27 cellular contexts compared by ENCODE assay signal in genomic region chr22:49413551-49413950, GRCh38.
A peak's percentile ranks its signal among the peaks of the same experiment; 100 is the strongest.
DNase-seq lines count a peak whose midpoint lies in the region; ATAC-seq lines count a peak whose summit lies in the region.
"Had no signal": no experiment of that assay in that cellular context is flagged by ENCODE, and none has a peak within 500 bp of the region (broad histone marks: within the 10 kb centered on the region; RNA-seq: fewer than 3 reads in every experiment).

No MANE protein-coding gene starts in this region.

- no peak overlapping the region for H4K8ac ChIP-seq in neuronal stem cell (ENCODE audit: low read depth, low read length)

- H3K4ac ChIP-seq in neuronal stem cell (ENCODE audit: low read length) = no peak overlapping the region

- no peak overlapping the region for H3K4me3 ChIP-seq in neuronal stem cell (ENCODE audit: low read length in 2 of 2)
- H3K4me3 ChIP-seq: PC-9 had no signal

- no peak overlapping the region for H2AK5ac ChIP-seq in neuronal stem cell (ENCODE audit: low read depth, low read length)

- H3K23ac ChIP-seq in neuronal stem cell (ENCODE audit: low read depth, low read length, poor library complexity) = no peak overlapping the region

- H3K27ac ChIP-seq in neuronal stem cell (replicated peaks; ENCODE audit: low read length) = no peak overlapping the region
- H3K27ac ChIP-seq: 22Rv1, HL-60, PC-9 had no signal

- H4K91ac ChIP-seq in neuronal stem cell (ENCODE audit: low read depth, low read length, poor library complexity) = no peak overlapping the region

- H2BK15ac ChIP-seq in neuronal stem cell (ENCODE audit: low read length) = no peak overlapping the region

- peak; percentile 43 for DNase-seq in activated effector memory CD4-positive, alpha-beta T cell treated with anti-CD3 and anti-CD28 coated beads, Interleukin-2, amount 50 U/mL, for 16 hours
- DNase-seq in activated effector memory CD4-positive, alpha-beta T cell treated with Interleukin-2 at 50 U/mL for 16 hours = no peak
- peak; percentile 39 for DNase-seq in ecto neural progenitor cell (ENCODE audit: low spot score)
- no peak for DNase-seq in neuronal stem cell (ENCODE audit: low spot score)
- DNase-seq in SK-N-DZ (ENCODE audit: low spot score) = no peak
- no peak for DNase-seq in foreskin melanocyte
- DNase-seq in NCI-H2107 (lab: John Stamatoyannopoulos, UW) = no peak
- DNase-seq: AML-193; C1 segment of cervical spinal cord; CD8-positive, alpha-beta T cell; DMS53; EL; HFFc6; KBM-7; NCI-H1092 treated with DMSO at 0.1 percent for 48 hours; NCI-H1436 treated with DMSO at 0.1 percent for 48 hours; NCI-H2029; NCI-H226; NCI-H510A treated with DMSO at 0.1 percent for 48 hours; NCI-H748 treated with DMSO at 0.1 percent for 48 hours; PC-9; SIG-M5 had no signal

- H3K14ac ChIP-seq in neuronal stem cell (ENCODE audit: low read length) = no peak overlapping the region

- no peak overlapping the region for H3K9ac ChIP-seq in neuronal stem cell (ENCODE audit: low read depth, low read length, poor library complexity)

- ATAC-seq in HG03469 (IDR thresholded peaks at IDR 0.05; ENCODE audit: unreplicated experiment) = no peak
- ATAC-seq: CD8-positive, alpha-beta T cell; HepG2; SK-N-SH treated with all-trans-retinoic acid at 6 μM for 48 hours had no signal

- peaks cover 0 to 4% of the 10 kb centered on the region in 2 donors for H3K4me1 ChIP-seq in neuronal stem cell (ENCODE audit: control insufficient read depth in 2 of 2, insufficient read depth in 1 of 2, low read depth in 1 of 2, low read length in 2 of 2)

- H3K18ac ChIP-seq in neuronal stem cell (ENCODE audit: low read length) = peak overlapping the region; percentile 53

- no peak overlapping the region for H2BK120ac ChIP-seq in neuronal stem cell (ENCODE audit: low read depth, low read length)

- H2BK5ac ChIP-seq in neuronal stem cell (ENCODE audit: low read length) = no peak overlapping the region

- no peaks in the 10 kb centered on the region for H3K36me3 ChIP-seq in neuronal stem cell (replicated peaks in 1 of 2; ENCODE audit: control insufficient read depth in 2 of 2, insufficient read depth in 2 of 2, low read length in 2 of 2)

- H3K9me3 ChIP-seq in neuronal stem cell (replicated peaks in 1 of 2; ENCODE audit: control insufficient read depth in 2 of 2, insufficient read depth in 1 of 2, low read depth in 1 of 2, low read length in 2 of 2) = no peaks in the 10 kb centered on the region

- no peak overlapping the region for H2AFZ ChIP-seq in neuronal stem cell (ENCODE audit: low read length)
- H2AFZ ChIP-seq: PC-9 had no signal

- no peak overlapping the region for H2BK12ac ChIP-seq in neuronal stem cell (ENCODE audit: low read length)

- no peaks in the 10 kb centered on the region for H3K79me1 ChIP-seq in neuronal stem cell (ENCODE audit: low read depth, low read length)

- no CpG with 5 or more reads among the region's 9 CpGs for WGBS in neuronal stem cell (ENCODE audit: extremely low coverage in 2 of 2, insufficient read length in 2 of 2, insufficient replicate concordance in 1 of 2), 2 donors

- H3K27me3 ChIP-seq in neuronal stem cell (ENCODE audit: control insufficient read depth in 3 of 3, insufficient read depth in 3 of 3, low read depth in 1 of 3, low read length in 3 of 3) = no peaks in the 10 kb centered on the region

- no peak overlapping the region for H3K4me2 ChIP-seq in neuronal stem cell (ENCODE audit: insufficient read depth, low read length, poor library complexity, severe bottlenecking)
- H3K4me2 ChIP-seq: PC-9 had no signal

Comparison
In these comparisons a context has a peak if more than half of its experiments do, and no peak if none do; other contexts are left out.
1. DNase-seq: peak in activated effector memory CD4-positive, alpha-beta T cell treated with anti-CD3 and anti-CD28 coated beads, Interleukin-2, amount 50 U/mL, for 16 hours (single experiment) and ecto neural progenitor cell (single experiment); none in activated effector memory CD4-positive, alpha-beta T cell treated with Interleukin-2 at 50 U/mL for 16 hours (single experiment), neuronal stem cell (single experiment), SK-N-DZ (single experiment), foreskin melanocyte (single experiment) and NCI-H2107 (single experiment).